In the genomic region with DNA sequence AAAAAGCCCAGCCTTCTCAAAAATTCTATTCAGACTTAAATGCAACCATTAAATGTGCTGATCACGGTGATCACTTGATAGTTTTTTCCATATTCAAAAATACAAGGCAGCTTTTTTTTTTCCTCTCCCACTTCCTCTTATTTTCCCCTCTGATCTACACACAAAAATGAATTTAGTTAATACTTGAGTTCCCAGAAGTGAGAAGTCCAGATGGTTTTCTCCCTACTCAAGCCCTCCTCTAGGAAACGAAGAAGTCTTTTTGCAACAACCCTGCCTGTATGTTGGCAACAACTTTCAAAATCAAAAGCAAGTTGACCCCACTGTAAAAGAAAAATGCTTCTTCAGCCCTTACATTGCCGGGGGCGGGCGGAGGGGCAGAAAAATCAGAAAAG, we compare ENCODE assay signal across 13 cellular contexts. TPM values are rescaled to one million over a fixed set of nuclear protein-coding genes. Genes with fewer than 3 reads are reported as not detected.
DNase-seq lines count a peak whose midpoint lies in the region; ATAC-seq, FAIRE-seq and TF ChIP-seq lines count a peak whose summit lies in the region.
"Had no signal": no experiment of that assay in that cellular context is flagged by ENCODE, and none has a peak within 500 bp of the region (broad histone marks: within the 10 kb centered on the region; RNA-seq: fewer than 3 reads in every experiment).

No MANE protein-coding gene starts in this region.

- H3K79me2 ChIP-seq in K562 (ENCODE audit: control insufficient read depth, insufficient read depth, low read length) = peaks cover 88% of the 10 kb centered on the region

- in situ Hi-C loops in K562 (cut with MboI) = no loop called here

- no peak for TF ChIP-seq POLR2A in K562 (conservative IDR thresholded peaks at IDR 0.05)
- no peak for TF ChIP-seq POLR2A in testis (IDR thresholded peaks at IDR 0.05)

- DNase-seq in CD1c-positive myeloid dendritic cell (ENCODE audit: extremely low spot score) (peak; percentile 80), K562 (ENCODE audit: extremely low read depth in 1 of 4, low spot score in 3 of 4) (no peak), pancreas (no peak), iPS-NIHi11 (ENCODE audit: low spot score) (no peak), testis (no peak), UCSD-AML1 (lab: John Stamatoyannopoulos, UW; ENCODE audit: unreplicated experiment) (no peak)
- DNase-seq in central memory CD4-positive, alpha-beta T cell = no peak
- DNase-seq: Caco-2, midbrain, NCI-H187 had no signal

- 66% methylated on average over 4 of the region's 5 CpGs for WGBS in K562 (ENCODE audit: insufficient coverage, low coverage, missing lambda C conversion rate)
- 86% methylated on average over 5 of the region's 5 CpGs for WGBS in pancreas, 2 donors
- WGBS in testis, 2 donors = 83 to 89% methylated on average over 5 of the region's 5 CpGs

- no peak for TF ChIP-seq EP300 in K562 (IDR thresholded peaks at IDR 0.05; ENCODE audit: low read length)

- H3K9me3 ChIP-seq in KOPT-K1 (ENCODE audit: insufficient read depth, low read length, poor library complexity, severe bottlenecking) (no peaks in the 10 kb centered on the region), K562 (replicated peaks; ENCODE audit: control insufficient read depth, insufficient read depth, low read depth, low read length) (no peaks in the 10 kb centered on the region), pancreas (no peaks in the 10 kb centered on the region), testis (no peaks in the 10 kb centered on the region)
- H3K9me3 ChIP-seq: Caco-2 had no signal

- peak overlapping the region; percentile 13 for H3K4me2 ChIP-seq in K562 (ENCODE audit: insufficient read depth, low read length)

- no peak for FAIRE-seq in K562 (lab: Jason Lieb, UNC)
- no peak for FAIRE-seq in pancreas (lab: Jason Lieb, UNC)
- FAIRE-seq: GM12892 had no signal

- H3K27ac ChIP-seq in KOPT-K1 (ENCODE audit: low read depth, low read length, poor library complexity, severe bottlenecking) (peak overlapping the region; percentile 87), K562 (ENCODE audit: extremely low read depth, low read depth, low read length) (peak overlapping the region; percentile 90), pancreas (peak overlapping the region in 3 of 4 donors; percentile 76 to 91 (median 78)), testis (peak overlapping the region in 1 of 2 donors; percentile 52)
- H3K27ac ChIP-seq: VCaP had no signal

- CTCF ChIA-PET in K562 (lab: Yijun Ruan, JAX; ENCODE audit: low intra/inter-chr PET ratio) = no interaction called here

- POLR2A ChIA-PET in K562 (lab: Yijun Ruan, JAX) = interaction anchor here (1.6 to 2.5 kb wide), 2 partner anchors 10 to 107 kb away, joined by 3 to 8 read pairs; no protein-coding TSS in a partner anchor

- ATAC-seq in K562 (no peak), pancreas (peak in 1 of 4 donors; percentile 3)

- H3K9me1 ChIP-seq in K562 (ENCODE audit: control insufficient read depth, insufficient read depth, low read length) = no peaks in the 10 kb centered on the region

- H2AFZ ChIP-seq in K562 (ENCODE audit: low read depth, low read length) = peak overlapping the region; percentile 35; the same call in 1 of the 2 replicates

- no TSS peak for BruUV-seq in K562 (replicated peaks; lab: Mats Ljungman, UMichigan)

- H4K20me1 ChIP-seq in K562 (replicated peaks; ENCODE audit: control insufficient read depth, insufficient read depth, low read length) = no peaks in the 10 kb centered on the region

- H3K36me3 ChIP-seq in KOPT-K1 (ENCODE audit: insufficient read depth, low read length) (no peaks in the 10 kb centered on the region), K562 (ENCODE audit: control insufficient read depth, insufficient read depth, low read length) (peaks cover 7% of the 10 kb centered on the region; the same call in 1 of the 3 replicates), pancreas (no peaks in the 10 kb centered on the region), testis (ENCODE audit: low read depth, missing control alignments) (no peaks in the 10 kb centered on the region)

- TF ChIP-seq CTCF in K562 (IDR thresholded peaks at IDR 0.05 in 2 of 3, conservative IDR thresholded peaks at IDR 0.05 in 1 of 3; ENCODE audit: insufficient read depth in 2 of 3, low read depth in 1 of 3, low read length in 3 of 3) (no peak), pancreas (IDR thresholded peaks at IDR 0.05) (no peak), testis (IDR thresholded peaks at IDR 0.05) (no peak)

- H3K4me1 ChIP-seq in K562 (replicated peaks in 1 of 2; ENCODE audit: control insufficient read depth in 2 of 2, insufficient read depth in 2 of 2, low read length in 2 of 2) = peaks cover 20 to 73% of the 10 kb centered on the region in 2 experiments
- H3K4me1 ChIP-seq in pancreas = peaks cover 30 to 59% (median 51%) of the 10 kb centered on the region in 3 donors
- no peaks in the 10 kb centered on the region for H3K4me1 ChIP-seq in testis

- intact Hi-C loops in K562 (cut with micrococcal nuclease) = loop anchor here (2.0 kb wide), 1 partner anchor 25 kb away; a partner anchor contains a TSS
- intact Hi-C loops in pancreas (cut with DNase I) = no loop called here
- intact Hi-C loops in testis (cut with DNase I; ENCODE audit: low total_unique reads) = no loop called here

- TF ChIP-seq RAD21 in K562 (CRISPR knock-in tag; conservative IDR thresholded peaks at IDR 0.05 in 1 of 2, IDR thresholded peaks at IDR 0.05 in 1 of 2) = no peak

- no peak overlapping the region for H3K4me3 ChIP-seq in K562
- no peak overlapping the region for H3K4me3 ChIP-seq in pancreas
- H3K4me3 ChIP-seq in testis = no peak overlapping the region

- H3K9ac ChIP-seq in K562 (ENCODE audit: insufficient read depth in 1 of 2, low read depth in 2 of 2, low read length in 2 of 2) = no peak overlapping the region; a peak in 1 of 4 replicates

- H3K27me3 ChIP-seq in K562 (ENCODE audit: control insufficient read depth in 2 of 2, insufficient read depth in 2 of 2, low read length in 2 of 2) (no peaks in the 10 kb centered on the region), pancreas (no peaks in the 10 kb centered on the region), testis (no peaks in the 10 kb centered on the region)

TF ChIP-seq in K562, 482 proteins besides CTCF, POLR2A, EP300 and RAD21:
- TF ChIP-seq ZNF584 (CRISPR knock-in tag; IDR thresholded peaks at IDR 0.05; ENCODE audit: low read depth) = no peak
- peak; percentile 83 for TF ChIP-seq SPI1 (IDR thresholded peaks at IDR 0.05; ENCODE audit: borderline replicate concordance, low read depth, low read length)
- TF ChIP-seq, protein P1, sequence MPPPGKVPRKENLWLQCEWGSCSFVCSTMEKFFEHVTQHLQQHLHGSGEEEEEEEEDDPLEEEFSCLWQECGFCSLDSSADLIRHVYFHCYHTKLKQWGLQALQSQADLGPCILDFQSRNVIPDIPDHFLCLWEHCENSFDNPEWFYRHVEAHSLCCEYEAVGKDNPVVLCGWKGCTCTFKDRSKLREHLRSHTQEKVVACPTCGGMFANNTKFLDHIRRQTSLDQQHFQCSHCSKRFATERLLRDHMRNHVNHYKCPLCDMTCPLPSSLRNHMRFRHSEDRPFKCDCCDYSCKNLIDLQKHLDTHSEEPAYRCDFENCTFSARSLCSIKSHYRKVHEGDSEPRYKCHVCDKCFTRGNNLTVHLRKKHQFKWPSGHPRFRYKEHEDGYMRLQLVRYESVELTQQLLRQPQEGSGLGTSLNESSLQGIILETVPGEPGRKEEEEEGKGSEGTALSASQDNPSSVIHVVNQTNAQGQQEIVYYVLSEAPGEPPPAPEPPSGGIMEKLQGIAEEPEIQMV (tag; conservative IDR thresholded peaks at IDR 0.05; ENCODE audit: low read depth) = no peak

RNA-seq across cellular contexts. Expression of a gene that starts 24.3 kb away (rescaled TPM):
- total RNA-seq in K562 (2011; cell fraction: chromatin; rRNA removed; ENCODE audit: low replicate concordance) = 15.1 and 38.1 TPM in 2 replicates
- 9.8 and 11.2 TPM in 2 replicates for total RNA-seq in K562 (2011; cell fraction: nucleolus; rRNA removed)
- 14.4 and 21.6 TPM in 2 replicates for total RNA-seq in K562 (2011; cell fraction: nucleoplasm; rRNA removed)
- total RNA-seq in K562 (2014; rRNA removed) = 15.5 and 16.2 TPM in 2 replicates
- total RNA-seq in K562 (2014; rRNA removed; fragmentation: Illumina TruSeq; extraction: Trizol) = 29.7 and 33.9 TPM in 2 replicates
- 21.6 and 24.3 TPM in 2 replicates for total RNA-seq in K562 (2015; rRNA removed; fragmentation: Illumina TruSeq; extraction: Trizol)
- 18.4 and 21.1 TPM in 2 replicates for total RNA-seq in K562 (2021)
- polyA plus RNA-seq in K562 (2011; rRNA removed) = 25.6 and 25.8 TPM in 2 replicates
- 4.0 and 10.9 TPM in 2 replicates for polyA plus RNA-seq in K562 (2011; cell fraction: cytosol; rRNA removed)
- polyA plus RNA-seq in K562 (2011; cell fraction: nucleus; rRNA removed) = 7.1 and 10.8 TPM in 2 replicates
- 14.6 and 19.2 TPM in 2 replicates for polyA plus RNA-seq in K562 (2012)
- 20.2 and 22.0 TPM in 2 replicates for polyA plus RNA-seq in K562 (2014; fragmentation: Illumina TruSeq; extraction: Trizol)
- 10 to 100 TPM; 17.8 to 19.0 TPM for polyA plus RNA-seq in K562 (2014; fragmentation: Nextera tagmentation; extraction: Ambion mirVana)
- 11.8 and 13.3 TPM in 2 replicates for polyA plus RNA-seq in K562 (2014; rRNA removed)
- 38.4 and 50.9 TPM in 2 replicates for polyA minus RNA-seq in K562 (2011; rRNA and poly(A)+ RNA removed)
- polyA minus RNA-seq in K562 (2011; cell fraction: cytosol; rRNA and poly(A)+ RNA removed) = 16.6 and 20.7 TPM in 2 replicates
- 13.2 and 34.0 TPM in 2 replicates for polyA minus RNA-seq in K562 (2011; cell fraction: nucleus; rRNA and poly(A)+ RNA removed)
- total RNA-seq in pancreas = 10 to 100 TPM; 22.9 to 41.0 (median 29.6) TPM
- 10 to 100 TPM in 1 of 2 donors, 1 to 10 TPM in 1; 8.2 to 11.6 TPM for polyA plus RNA-seq in pancreas
- total RNA-seq in testis = 10 to 100 TPM; 23.8 to 29.8 TPM
- 15.8 TPM for polyA plus RNA-seq in testis (ENCODE audit: insufficient read depth, low read depth, low replicate concordance)
